Comparison of ENCODE assay signal across 8 cellular contexts in the genomic region with DNA sequence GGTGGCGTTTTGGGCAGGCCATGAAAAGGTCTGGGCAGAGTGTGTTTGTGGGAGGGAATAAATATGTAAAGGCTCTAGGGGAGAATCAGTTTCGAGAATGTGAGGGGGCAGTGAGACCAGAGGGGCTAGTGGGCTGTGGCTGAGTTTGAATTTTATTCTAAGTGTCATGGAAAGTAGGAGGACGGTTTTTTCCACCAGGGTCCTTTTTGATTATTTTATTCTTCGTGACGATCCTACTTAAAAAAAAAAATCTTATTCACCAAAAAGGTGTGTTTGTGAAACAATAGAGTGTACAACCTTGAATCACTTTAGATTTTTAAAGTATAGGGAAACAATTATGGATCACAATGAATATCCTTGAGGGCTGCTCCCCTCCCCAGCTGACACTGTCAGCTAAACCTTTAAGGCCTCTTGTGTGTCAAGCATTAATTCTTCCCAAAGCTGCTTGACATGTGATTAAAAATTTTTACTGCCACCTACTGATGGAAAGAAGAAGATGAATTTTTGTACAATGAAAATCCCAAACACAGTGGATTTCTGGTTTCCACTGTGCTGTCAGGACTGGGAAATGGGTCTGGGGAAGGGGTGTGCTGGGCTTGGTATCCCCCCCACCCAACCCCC.
DNase-seq lines count a peak whose midpoint lies in the region; ATAC-seq, FAIRE-seq and TF ChIP-seq lines count a peak whose summit lies in the region.

No MANE protein-coding gene starts in this region.

- no peak for TF ChIP-seq CTCF in activated CD8-positive, alpha-beta T cell treated with anti-CD3 and anti-CD28 coated beads for 36 hours (IDR thresholded peaks at IDR 0.05)

- peak overlapping the region; percentile 59 for H3K4me3 Mint-ChIP-seq in activated CD8-positive, alpha-beta T cell treated with anti-CD3 and anti-CD28 coated beads for 36 hours

- CTCF ChIA-PET in activated CD8-positive, alpha-beta T cell treated with anti-CD3 and anti-CD28 coated beads for 36 hours (lab: Charles Lee): interaction anchor here (0.6 to 12.6 kb wide), 33 partner anchors 9 to 256 kb away, joined by 3 to 161 read pairs (median 5); no protein-coding TSS in a partner anchor

- H3K27me3 ChIP-seq in rectal smooth muscle tissue (ENCODE audit: control insufficient read depth, insufficient read depth, low read length): no peaks in the 10 kb centered on the region

- peak overlapping the region; percentile 95 for H3K27ac Mint-ChIP-seq in activated CD8-positive, alpha-beta T cell treated with anti-CD3 and anti-CD28 coated beads for 36 hours

- intact Hi-C loops in activated CD8-positive, alpha-beta T cell treated with anti-CD3 and anti-CD28 coated beads for 36 hours (cut with micrococcal nuclease): loop anchor here (1.0 kb wide), 1 partner anchor 103 kb away; no protein-coding TSS in a partner anchor

- no peaks in the 10 kb centered on the region for H3K36me3 ChIP-seq in rectal smooth muscle tissue (ENCODE audit: control insufficient read depth, insufficient read depth, low read length)

- no peak overlapping the region for H3K27ac ChIP-seq in rectal smooth muscle tissue (ENCODE audit: low read depth, low read length)

- peak; percentile 64 for DNase-seq in AG20443 (ENCODE audit: low spot score)
- DNase-seq in GM12892 (ENCODE audit: insufficient read length): no peak
- DNase-seq in NCI-H2171 treated with DMSO at 0.1 percent for 48 hours (lab: John Stamatoyannopoulos, UW): peak; percentile 73
- DNase-seq in activated CD8-positive, alpha-beta T cell treated with anti-CD3 and anti-CD28 coated beads for 36 hours: no peak
- peak; percentile 57 for DNase-seq in germinal center (ENCODE audit: low spot score)

- peaks cover 46% of the 10 kb centered on the region for H3K4me1 Mint-ChIP-seq in activated CD8-positive, alpha-beta T cell treated with anti-CD3 and anti-CD28 coated beads for 36 hours (ENCODE audit: low read depth)

- TF ChIP-seq POLR2A in GM12892 (IDR thresholded peaks at IDR 0.05; ENCODE audit: low read depth, low read length): no peak

- no peaks in the 10 kb centered on the region for H3K27me3 Mint-ChIP-seq in activated CD8-positive, alpha-beta T cell treated with anti-CD3 and anti-CD28 coated beads for 36 hours

- no peak overlapping the region for H3K9ac ChIP-seq in rectal smooth muscle tissue (ENCODE audit: low read length)

- peaks cover 6% of the 10 kb centered on the region for H3K4me1 ChIP-seq in rectal smooth muscle tissue (ENCODE audit: control insufficient read depth, insufficient read depth, low read length)

- peak overlapping the region; percentile 75 for H3K4me3 ChIP-seq in rectal smooth muscle tissue (ENCODE audit: low read length)

- POLR2A ChIA-PET in activated CD8-positive, alpha-beta T cell treated with anti-CD3 and anti-CD28 coated beads for 36 hours (lab: Charles Lee): interaction anchor here (0.9 to 3.2 kb wide), 5 partner anchors 12 to 178 kb away, joined by 5 to 13 read pairs (median 6); no protein-coding TSS in a partner anchor

- peak; percentile 22 for ATAC-seq in activated CD8-positive, alpha-beta T cell treated with anti-CD3 and anti-CD28 coated beads for 36 hours
- ATAC-seq in HG02588 (IDR thresholded peaks at IDR 0.05; ENCODE audit: unreplicated experiment): no peak
- ATAC-seq in GM18498 (IDR thresholded peaks at IDR 0.05; ENCODE audit: unreplicated experiment): no peak

- peaks cover 5% of the 10 kb centered on the region for H3K36me3 Mint-ChIP-seq in activated CD8-positive, alpha-beta T cell treated with anti-CD3 and anti-CD28 coated beads for 36 hours (ENCODE audit: low read depth)

- peak; percentile 48 for FAIRE-seq in GM12892 (lab: Jason Lieb, UNC)

- H3K9me3 Mint-ChIP-seq in activated CD8-positive, alpha-beta T cell treated with anti-CD3 and anti-CD28 coated beads for 36 hours: no peaks in the 10 kb centered on the region

Comparison
In these comparisons a context has a peak if more than half of its experiments do, and no peak if none do; other contexts are left out.
1. DNase-seq: peak in AG20443 (single experiment), NCI-H2171 treated with DMSO at 0.1 percent for 48 hours (single experiment) and germinal center (single experiment); none in GM12892 (single experiment) and activated CD8-positive, alpha-beta T cell treated with anti-CD3 and anti-CD28 coated beads for 36 hours (single experiment).